32 cellular contexts compared by ENCODE assay signal in the genomic region with DNA sequence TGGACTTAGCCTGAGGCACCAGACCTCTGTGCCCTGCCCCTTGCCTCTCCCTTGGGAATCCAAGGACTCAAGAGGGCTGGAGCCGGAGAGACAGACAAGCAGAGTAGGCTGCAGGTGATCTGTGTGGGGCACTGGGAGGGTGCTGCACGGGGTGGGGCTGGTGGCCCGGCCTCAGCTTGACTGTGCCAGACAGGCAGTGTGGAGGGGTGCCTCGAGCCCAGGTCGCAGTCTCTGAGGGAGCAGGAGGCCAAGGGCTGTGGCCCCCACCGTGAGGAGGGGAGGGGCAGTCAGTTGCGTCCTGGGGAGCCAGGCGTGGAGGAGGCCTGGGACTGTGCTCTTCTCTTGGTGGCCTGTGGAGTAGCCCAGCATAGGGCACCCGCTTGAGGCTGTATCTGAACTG. TPM values are rescaled to one million over a fixed set of nuclear protein-coding genes. Genes with fewer than 3 reads are reported as not detected.
"Had no signal": no experiment of that assay in that cellular context is flagged by ENCODE, and none has a peak within 500 bp of the region (broad histone marks: within the 10 kb centered on the region; RNA-seq: fewer than 3 reads in every experiment).

No MANE protein-coding gene starts in this region.

- H3K27ac Mint-ChIP-seq: activated B cell treated with CpG ODN at 0.5 μM for 24 hours; activated CD4-positive, alpha-beta memory T cell treated with anti-CD3 and anti-CD28 coated beads, Interleukin-2, amount 10 ng/mL, durations not matched to agents 7 days and 5 days; activated CD8-positive, alpha-beta memory T cell treated with anti-CD3 and anti-CD28 coated beads, Interleukin-2, amount 10 ng/mL, durations not matched to agents 7 days and 5 days; activated naive CD4-positive, alpha-beta T cell treated with anti-CD3 and anti-CD28 coated beads, Interleukin-2, amount 10 ng/mL, durations not matched to agents 7 days and 5 days; activated naive CD8-positive, alpha-beta T cell; activated naive CD8-positive, alpha-beta T cell treated with anti-CD3 and anti-CD28 coated beads, Interleukin-2, amount 50 U/mL, for 24 hours had no signal

- H3K36me3 ChIP-seq: brain microvascular endothelial cell, SJSA1 had no signal

- H3K27ac ChIP-seq: brain microvascular endothelial cell, SJSA1, VCaP had no signal

- H3K4me1 ChIP-seq: SJSA1 had no signal

- H3K4me3 ChIP-seq: SJSA1 had no signal

- ATAC-seq: activated CD8-positive, alpha-beta memory T cell treated with anti-CD3 and anti-CD28 coated beads, Interleukin-2, amount 10 ng/mL, durations not matched to agents 7 days and 5 days; activated naive CD8-positive, alpha-beta T cell treated with anti-CD3 and anti-CD28 coated beads, Interleukin-2, amount 50 U/mL, for 24 hours; Panc1 had no signal

- H3K9ac ChIP-seq: SK-N-SH had no signal

- H3K4me3 Mint-ChIP-seq: activated B cell treated with CpG ODN at 0.5 μM for 24 hours; activated CD4-positive, alpha-beta memory T cell treated with anti-CD3 and anti-CD28 coated beads, Interleukin-2, amount 10 ng/mL, durations not matched to agents 7 days and 5 days; activated CD8-positive, alpha-beta memory T cell treated with anti-CD3 and anti-CD28 coated beads, Interleukin-2, amount 10 ng/mL, durations not matched to agents 7 days and 5 days; activated naive CD4-positive, alpha-beta T cell treated with anti-CD3 and anti-CD28 coated beads, Interleukin-2, amount 10 ng/mL, durations not matched to agents 7 days and 5 days; activated naive CD8-positive, alpha-beta T cell; activated naive CD8-positive, alpha-beta T cell treated with anti-CD3 and anti-CD28 coated beads, Interleukin-2, amount 50 U/mL, for 24 hours had no signal

- DNase-seq: activated B cell treated with CpG ODN at 0.5 μM for 24 hours; activated CD4-positive, alpha-beta memory T cell treated with anti-CD3 and anti-CD28 coated beads, Interleukin-2, amount 10 ng/mL, durations not matched to agents 7 days and 5 days; activated CD4-positive, alpha-beta T cell treated with anti-CD3 and anti-CD28 coated beads for 1 hour; activated CD4-positive, alpha-beta T cell treated with anti-CD3 and anti-CD28 coated beads for 48 hours; activated CD8-positive, alpha-beta memory T cell treated with anti-CD3 and anti-CD28 coated beads for 24 hours; activated CD8-positive, alpha-beta memory T cell treated with anti-CD3 and anti-CD28 coated beads, Interleukin-2, amount 10 ng/mL, durations not matched to agents 7 days and 5 days; activated CD8-positive, alpha-beta memory T cell treated with anti-CD3 and anti-CD28 coated beads, Interleukin-2, amount 50 U/mL, for 48 hours; activated effector memory CD4-positive, alpha-beta T cell treated with Interleukin-2 at 50 U/mL for 16 hours; activated naive CD4-positive, alpha-beta T cell treated with anti-CD3 and anti-CD28 coated beads, Interleukin-2, amount 10 ng/mL, durations not matched to agents 7 days and 5 days; activated naive CD8-positive, alpha-beta T cell treated with anti-CD3 and anti-CD28 coated beads, Interleukin-2, amount 50 U/mL, for 24 hours; activated T-cell treated with anti-CD3 and anti-CD28 coated beads, Interleukin-2, amount 50 U/mL, for 48 hours; aorta; brain microvascular endothelial cell; central memory CD4-positive, alpha-beta T cell; NCI-H1092 treated with DMSO at 0.1 percent for 48 hours; NCI-H146; NCI-H187 treated with DMSO at 0.1 percent for 48 hours; NCI-H2081; NCI-H345; NCI-H524 treated with DMSO at 0.1 percent for 48 hours; SHP77 treated with DMSO at 0.1 percent for 48 hours; SK-N-SH; T-helper 1 cell; T-helper 2 cell; T-helper 9 cell had no signal

- H3K9me3 Mint-ChIP-seq: activated B cell treated with CpG ODN at 0.5 μM for 24 hours; activated CD4-positive, alpha-beta memory T cell treated with anti-CD3 and anti-CD28 coated beads, Interleukin-2, amount 10 ng/mL, durations not matched to agents 7 days and 5 days; activated naive CD4-positive, alpha-beta T cell treated with anti-CD3 and anti-CD28 coated beads, Interleukin-2, amount 10 ng/mL, durations not matched to agents 7 days and 5 days; activated naive CD8-positive, alpha-beta T cell treated with anti-CD3 and anti-CD28 coated beads, Interleukin-2, amount 50 U/mL, for 24 hours had no signal

- H3K4me2 ChIP-seq: SK-N-SH had no signal

- H3K36me3 Mint-ChIP-seq: activated naive CD4-positive, alpha-beta T cell treated with anti-CD3 and anti-CD28 coated beads, Interleukin-2, amount 10 ng/mL, durations not matched to agents 7 days and 5 days; activated naive CD8-positive, alpha-beta T cell had no signal

- H3K9me3 ChIP-seq: SJSA1, SK-N-SH had no signal

RNA-seq across cellular contexts. Expression of a gene that starts 4.0 kb away (rescaled TPM):
- total RNA-seq: activated B cell treated with CpG ODN at 0.5 μM for 24 hours; activated CD4-positive, alpha-beta memory T cell treated with anti-CD3 and anti-CD28 coated beads, Interleukin-2, amount 10 ng/mL, durations not matched to agents 7 days and 5 days; activated CD8-positive, alpha-beta memory T cell treated with anti-CD3 and anti-CD28 coated beads, Interleukin-2, amount 10 ng/mL, durations not matched to agents 7 days and 5 days; M059J; NCI-H460; RPMI7951; SJSA1 had no signal
- polyA plus RNA-seq: aorta had no signal

RNA-seq across cellular contexts. Expression of a gene that starts 19.6 kb away (rescaled TPM):
- total RNA-seq: activated B cell treated with CpG ODN at 0.5 μM for 24 hours; activated CD4-positive, alpha-beta memory T cell treated with anti-CD3 and anti-CD28 coated beads, Interleukin-2, amount 10 ng/mL, durations not matched to agents 7 days and 5 days; activated CD8-positive, alpha-beta memory T cell treated with anti-CD3 and anti-CD28 coated beads, Interleukin-2, amount 10 ng/mL, durations not matched to agents 7 days and 5 days; M059J; NCI-H460; RPMI7951; SJSA1 had no signal
- polyA plus RNA-seq: aorta, SK-N-SH had no signal
